12 cellular contexts compared by ENCODE assay signal in the genomic region with DNA sequence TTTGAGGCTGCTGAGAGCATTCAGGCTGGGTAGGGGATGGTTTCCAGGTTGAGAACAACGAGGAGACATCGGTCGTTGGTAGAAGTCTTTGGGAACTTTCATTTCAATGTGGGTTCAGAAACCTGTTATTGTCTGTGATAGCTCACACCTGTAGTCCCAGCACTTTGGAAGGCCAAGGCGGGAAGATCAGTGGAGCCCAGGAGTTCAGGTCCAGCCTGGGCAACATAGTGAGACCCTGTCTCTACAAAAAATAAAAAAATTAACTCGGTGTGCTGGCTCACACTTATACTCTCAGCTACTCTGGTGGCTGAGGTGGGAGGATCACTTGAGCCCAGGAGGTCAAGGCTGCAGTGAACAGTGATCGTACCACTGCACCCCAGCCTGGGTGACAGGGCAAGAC. TPM values are rescaled to one million over a fixed set of nuclear protein-coding genes. Genes with fewer than 3 reads are reported as not detected.
DNase-seq lines count a peak whose midpoint lies in the region; ATAC-seq and TF ChIP-seq lines count a peak whose summit lies in the region.
"Had no signal": no experiment of that assay in that cellular context is flagged by ENCODE, and none has a peak within 500 bp of the region (broad histone marks: within the 10 kb centered on the region; RNA-seq: fewer than 3 reads in every experiment).

No MANE protein-coding gene starts in this region.

- H3K27me3 Mint-ChIP-seq in T-cell: no peaks in the 10 kb centered on the region

- no peak for TF ChIP-seq POLR2A in upper lobe of left lung (IDR thresholded peaks at IDR 0.05)
- no peak for TF ChIP-seq POLR2A in ovary (IDR thresholded peaks at IDR 0.05)

- H3K4me3 ChIP-seq in left ventricle myocardium inferior (no peak overlapping the region), lower lobe of right lung (peak overlapping the region; percentile 74), upper lobe of left lung (peak overlapping the region in 1 of 4 donors; percentile 93), foreskin fibroblast (ENCODE audit: low read depth in 1 of 2, low read length in 2 of 2) (no peak overlapping the region), ovary (no peak overlapping the region)

- peaks cover 21% of the 10 kb centered on the region for H3K36me3 Mint-ChIP-seq in T-cell

- H3K27ac ChIP-seq in left ventricle myocardium inferior (replicated peaks) (peak overlapping the region; percentile 99), lower lobe of right lung (peak overlapping the region; percentile 96), upper lobe of left lung (peak overlapping the region in 3 of 4 donors; percentile 93 to 98 (median 96)), ovary (peak overlapping the region in 1 of 2 donors; percentile 91)

- H3K36me3 ChIP-seq in left ventricle myocardium inferior (peaks cover 22% of the 10 kb centered on the region), lower lobe of right lung (peaks cover 4% of the 10 kb centered on the region), upper lobe of left lung (no peaks in the 10 kb centered on the region), ovary (no peaks in the 10 kb centered on the region)
- H3K36me3 ChIP-seq: thyroid gland had no signal

- TF ChIP-seq EP300 in upper lobe of left lung (IDR thresholded peaks at IDR 0.05) (no peak), ovary (IDR thresholded peaks at IDR 0.05) (no peak)

- H3K27me3 ChIP-seq in left ventricle myocardium inferior (ENCODE audit: low read depth): no peaks in the 10 kb centered on the region
- no peaks in the 10 kb centered on the region for H3K27me3 ChIP-seq in lower lobe of right lung (ENCODE audit: low read depth)
- no peaks in the 10 kb centered on the region for H3K27me3 ChIP-seq in upper lobe of left lung
- H3K27me3 ChIP-seq in ovary: no peaks in the 10 kb centered on the region
- H3K27me3 ChIP-seq: thyroid gland had no signal

- H3K4me3 Mint-ChIP-seq in T-cell: peak overlapping the region; percentile 96 to 100 (median 100)

- H3K9me3 ChIP-seq in left ventricle myocardium inferior (replicated peaks) (peaks cover 13% of the 10 kb centered on the region), lower lobe of right lung (no peaks in the 10 kb centered on the region), upper lobe of left lung (no peaks in the 10 kb centered on the region), ovary (no peaks in the 10 kb centered on the region)
- H3K9me3 ChIP-seq: thyroid gland had no signal

- intact Hi-C loops in left ventricle myocardium inferior (cut with micrococcal nuclease): no loop called here
- intact Hi-C loops in Right ventricle myocardium inferior (cut with DNase I): loop anchor here (5.0 kb wide), 1 partner anchor 72 kb away; a partner anchor contains a TSS
- intact Hi-C loops in lower lobe of right lung (cut with DNase I): no loop called here
- intact Hi-C loops in ovary (cut with DNase I): loop anchor here in 1 of 4 donors (10.0 kb wide), 1 partner anchor 190 kb away; a partner anchor contains a TSS

- peak overlapping the region; percentile 95 to 97 for H3K27ac Mint-ChIP-seq in T-cell

- POLR2A ChIA-PET in T-cell (lab: Charles Lee): no interaction called here

- peaks cover 0 to 8% (median 6%) of the 10 kb centered on the region in 3 donors for H3K9me3 Mint-ChIP-seq in T-cell

- 90 to 95% methylated on average over 6 of the region's 6 CpGs for WGBS in upper lobe of left lung, 2 donors
- WGBS in ovary, 3 donors: 91 to 92% (median 92%) methylated on average over 6 of the region's 6 CpGs

- H3K4me1 Mint-ChIP-seq in T-cell: peaks cover 16 to 30% (median 29%) of the 10 kb centered on the region in 3 donors

- peaks cover 45% of the 10 kb centered on the region for H3K4me1 ChIP-seq in left ventricle myocardium inferior
- H3K4me1 ChIP-seq in lower lobe of right lung: peaks cover 28% of the 10 kb centered on the region
- peaks cover 11 to 27% (median 13%) of the 10 kb centered on the region in 4 donors for H3K4me1 ChIP-seq in upper lobe of left lung
- peaks cover 2% of the 10 kb centered on the region for H3K4me1 ChIP-seq in ovary (ENCODE audit: insufficient read depth)

- CTCF ChIA-PET in T-cell (lab: Charles Lee): no interaction called here

- no peak for DNase-seq in left ventricle myocardium inferior
- no peak for DNase-seq in Right ventricle myocardium inferior (ENCODE audit: missing footprints)
- no peak for DNase-seq in T-cell
- DNase-seq in lower lobe of right lung: no peak
- no peak for DNase-seq in upper lobe of left lung
- DNase-seq in foreskin fibroblast: no peak
- DNase-seq in ovary: no peak
- no peak for DNase-seq in activated effector memory CD4-positive, alpha-beta T cell treated with anti-CD3 and anti-CD28 coated beads, Interleukin-2, amount 50 U/mL, for 16 hours
- DNase-seq: cortex of kidney, thyroid gland had no signal

- no peak for ATAC-seq in Right ventricle myocardium inferior
- no peak for ATAC-seq in T-cell (replicated peaks in 1 of 4)
- ATAC-seq in lower lobe of right lung: no peak
- ATAC-seq in upper lobe of left lung (ENCODE audit: low FRiP score in 2 of 2): no peak

- no peak for TF ChIP-seq CTCF in left ventricle myocardium inferior (IDR thresholded peaks at IDR 0.05; ENCODE audit: borderline replicate concordance)
- no peak for TF ChIP-seq CTCF in lower lobe of right lung (IDR thresholded peaks at IDR 0.05)
- no peak for TF ChIP-seq CTCF in upper lobe of left lung (IDR thresholded peaks at IDR 0.05)
- no peak for TF ChIP-seq CTCF in foreskin fibroblast (IDR thresholded peaks at IDR 0.05; ENCODE audit: low read depth, low read length)
- no peak for TF ChIP-seq CTCF in ovary (IDR thresholded peaks at IDR 0.05)

RNA-seq across cellular contexts. Expression of a gene that starts 1.0 kb away (rescaled TPM):
- total RNA-seq in left ventricle myocardium inferior (18.9 TPM), Right ventricle myocardium inferior (21.9 TPM), T-cell (10 to 100 TPM; 27.1 to 71.2 (median 64.8) TPM), lower lobe of right lung (24.3 TPM), upper lobe of left lung (10 to 100 TPM; 22.2 to 33.5 (median 26.6) TPM), ovary (10 to 100 TPM; 11.6 to 29.3 (median 23.3) TPM)
- 1 to 10 TPM; 8.0 to 8.6 TPM for polyA plus RNA-seq in ovary

RNA-seq across cellular contexts. Expression of a gene that starts 10.6 kb away (rescaled TPM):
- total RNA-seq in left ventricle myocardium inferior (73.0 TPM), Right ventricle myocardium inferior (78.6 TPM), T-cell (not detected), lower lobe of right lung (not detected), upper lobe of left lung (not detected), ovary (not detected)
- polyA plus RNA-seq in ovary: not detected
- total RNA-seq: H4, thyroid gland had no signal
- polyA plus RNA-seq: BJ had no signal

Comparison
In these comparisons a context has a peak if more than half of its experiments do, and no peak if none do; other contexts are left out.
1. RNA of a gene that starts 10.6 kb away (total RNA-seq): 78.6 TPM in Right ventricle myocardium inferior (single experiment) and 73.0 TPM in left ventricle myocardium inferior (single experiment); not detected in T-cell, not detected in lower lobe of right lung (single experiment), not detected in upper lobe of left lung and not detected in ovary; every median in the first group is over 10 times any median in the second.